15 cellular contexts compared by ENCODE assay signal in the genomic region with DNA sequence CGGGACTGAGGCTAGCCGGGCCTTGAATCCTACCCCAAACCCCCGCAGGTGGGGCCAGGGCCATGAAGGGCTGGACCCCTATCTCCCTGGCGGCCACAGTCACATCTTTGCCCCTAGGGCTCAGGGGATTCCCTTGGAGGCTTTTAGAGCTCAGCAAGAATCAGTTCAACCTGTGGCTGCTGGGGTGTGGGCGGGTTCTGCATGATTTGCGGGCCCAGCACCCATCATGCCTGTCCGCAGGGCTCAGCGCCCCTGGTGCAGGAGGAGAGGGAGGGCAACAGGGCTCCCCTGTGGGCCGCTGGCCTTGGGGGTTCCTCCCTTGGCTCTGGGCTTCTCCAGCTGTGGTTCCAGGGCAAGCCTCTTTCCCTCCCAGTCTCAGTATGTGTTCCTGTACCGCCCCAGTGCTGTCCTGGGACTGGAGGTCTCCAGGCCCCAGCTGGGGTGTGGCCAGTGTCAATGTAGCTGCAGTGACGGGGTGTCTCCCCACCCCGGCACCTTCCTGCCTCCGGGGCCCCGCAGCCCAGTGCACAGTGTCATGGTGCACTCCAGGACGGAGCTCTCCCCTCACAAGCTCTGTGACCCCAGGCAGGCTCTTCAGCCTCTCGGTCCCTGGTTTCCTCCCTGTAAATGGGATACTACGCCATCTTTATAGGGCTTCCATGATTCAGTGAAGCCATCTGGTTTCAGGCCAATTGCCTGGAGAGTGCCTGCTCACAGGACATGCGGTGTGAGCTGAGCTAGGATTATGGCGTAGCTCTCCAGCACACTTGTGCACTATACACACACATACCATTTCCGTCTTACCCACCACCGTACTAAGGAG. TPM values are rescaled to one million over a fixed set of nuclear protein-coding genes. Genes with fewer than 3 reads are reported as not detected.
A peak's percentile ranks its signal among the peaks of the same experiment; 100 is the strongest.
DNase-seq lines count a peak whose midpoint lies in the region; ATAC-seq and TF ChIP-seq lines count a peak whose summit lies in the region.
"Had no signal": no experiment of that assay in that cellular context is flagged by ENCODE, and none has a peak within 500 bp of the region (broad histone marks: within the 10 kb centered on the region; RNA-seq: fewer than 3 reads in every experiment).

No MANE protein-coding gene starts in this region.

- H3K9me3 ChIP-seq in BE2C (no peaks in the 10 kb centered on the region), esophagus muscularis mucosa (no peaks in the 10 kb centered on the region), mucosa of rectum (ENCODE audit: control insufficient read depth in 2 of 2, low read length in 2 of 2) (no peaks in the 10 kb centered on the region)
- no peaks in the 10 kb centered on the region for H3K9me3 ChIP-seq in naive thymus-derived CD4-positive, alpha-beta T cell (ENCODE audit: control insufficient read depth in 2 of 3, low read length in 3 of 3)
- H3K9me3 ChIP-seq: neutrophil had no signal

- WGBS in esophagus muscularis mucosa = 80% methylated on average over 12 of the region's 21 CpGs

- no peaks in the 10 kb centered on the region for H3K27me3 ChIP-seq in BE2C
- 0 out of 2 replicates have a peak, but pooled peaks cover 5% of the 10 kb centered on the region for H3K27me3 ChIP-seq in GM23338 (ENCODE audit: insufficient read depth)
- peaks cover 0 to 18% (median 0%) of the 10 kb centered on the region in 4 donors for H3K27me3 ChIP-seq in esophagus muscularis mucosa
- H3K27me3 ChIP-seq in mucosa of rectum (ENCODE audit: control insufficient read depth in 2 of 2, insufficient read depth in 2 of 2, low read length in 2 of 2) = peaks cover 0 to 4% of the 10 kb centered on the region in 2 donors
- H3K27me3 ChIP-seq in naive thymus-derived CD4-positive, alpha-beta T cell (ENCODE audit: control insufficient read depth in 2 of 2, insufficient read depth in 2 of 2, low read length in 2 of 2) = no peaks in the 10 kb centered on the region

- TF ChIP-seq CTCF in BE2C (IDR thresholded peaks at IDR 0.05; ENCODE audit: low read depth, low read length) (no peak), GM23338 (conservative IDR thresholded peaks at IDR 0.05; ENCODE audit: low read depth in 2 of 2) (no peak), esophagus muscularis mucosa (IDR thresholded peaks at IDR 0.05) (no peak)

- no peaks in the 10 kb centered on the region for H3K9me3 Mint-ChIP-seq in GM23338
- H3K9me3 Mint-ChIP-seq in naive thymus-derived CD4-positive, alpha-beta T cell = peaks cover 0 to 1% (median 0%) of the 10 kb centered on the region in 11 donors
- H3K9me3 Mint-ChIP-seq: activated CD8-positive, alpha-beta T cell treated with anti-CD3 and anti-CD28 coated beads for 36 hours had no signal

- no peaks in the 10 kb centered on the region for H3K79me2 ChIP-seq in GM23338 (replicated peaks; ENCODE audit: insufficient read depth)

- H3K36me3 ChIP-seq in BE2C (no peaks in the 10 kb centered on the region), GM23338 (ENCODE audit: insufficient read depth) (no peaks in the 10 kb centered on the region), esophagus muscularis mucosa (no peaks in the 10 kb centered on the region), mucosa of rectum (ENCODE audit: control insufficient read depth in 2 of 2, insufficient read depth in 2 of 2, low read length in 2 of 2) (no peaks in the 10 kb centered on the region)
- H3K36me3 ChIP-seq in naive thymus-derived CD4-positive, alpha-beta T cell (ENCODE audit: control insufficient read depth in 2 of 3, insufficient read depth in 3 of 3, low read length in 3 of 3) = no peaks in the 10 kb centered on the region
- H3K36me3 ChIP-seq: neutrophil had no signal

- TF ChIP-seq POLR2A in esophagus muscularis mucosa (IDR thresholded peaks at IDR 0.05; ENCODE audit: low read depth) = no peak

- H3K4me1 ChIP-seq in BE2C (no peaks in the 10 kb centered on the region), GM23338 (ENCODE audit: insufficient read depth) (no peaks in the 10 kb centered on the region; the same call in 1 of the 2 replicates), esophagus muscularis mucosa (peaks cover 34 to 45% (median 38%) of the 10 kb centered on the region in 4 donors), mucosa of rectum (ENCODE audit: control insufficient read depth in 2 of 2, insufficient read depth in 2 of 2, low read length in 2 of 2) (peaks cover 17 to 37% of the 10 kb centered on the region in 2 donors)
- H3K4me1 ChIP-seq in naive thymus-derived CD4-positive, alpha-beta T cell (ENCODE audit: control insufficient read depth in 2 of 2, insufficient read depth in 2 of 2, low read length in 2 of 2) = peaks cover 0 to 5% of the 10 kb centered on the region in 2 donors

- no peaks in the 10 kb centered on the region for H4K20me1 ChIP-seq in GM23338 (replicated peaks; ENCODE audit: insufficient read depth)

- CTCF ChIA-PET in naive thymus-derived CD4-positive, alpha-beta T cell (lab: Charles Lee) = interaction anchor here (0.7 to 2.4 kb wide), 4 partner anchors 27 to 380 kb away, joined by 3 to 6 read pairs (median 5); no protein-coding TSS in a partner anchor

- H3F3A ChIP-seq in GM23338 (replicated peaks; ENCODE audit: low read depth) = no peaks in the 10 kb centered on the region

- H3K9me2 ChIP-seq in GM23338 (ENCODE audit: insufficient read depth) = no peaks in the 10 kb centered on the region

- no peak overlapping the region for H3K27ac Mint-ChIP-seq in GM23338
- no peak overlapping the region for H3K27ac Mint-ChIP-seq in naive thymus-derived CD4-positive, alpha-beta T cell
- H3K27ac Mint-ChIP-seq: activated CD8-positive, alpha-beta T cell treated with anti-CD3 and anti-CD28 coated beads for 36 hours had no signal

- no peak for ATAC-seq in GM23338
- ATAC-seq in naive thymus-derived CD4-positive, alpha-beta T cell = no peak

- TF ChIP-seq EP300 in esophagus muscularis mucosa (IDR thresholded peaks at IDR 0.05) = no peak

- peak overlapping the region; percentile 23; the same call in 2 of the 3 replicates for H3K4me3 Mint-ChIP-seq in GM23338
- peak overlapping the region in 4 of 10 donors; percentile 2 to 32 (median 13) for H3K4me3 Mint-ChIP-seq in naive thymus-derived CD4-positive, alpha-beta T cell
- H3K4me3 Mint-ChIP-seq: activated CD8-positive, alpha-beta T cell treated with anti-CD3 and anti-CD28 coated beads for 36 hours had no signal

- H3K4me2 ChIP-seq in GM23338 = no peak overlapping the region

- intact Hi-C loops in esophagus muscularis mucosa (cut with DNase I) = loop anchor here (10.0 kb wide), 1 partner anchor 221 kb away; no protein-coding TSS in a partner anchor
- intact Hi-C loops in naive thymus-derived CD4-positive, alpha-beta T cell (cut with micrococcal nuclease) = loop anchor here in 1 of 2 donors (2.0 kb wide), 1 partner anchor 17 kb away; no protein-coding TSS in a partner anchor

- H3K4me3 ChIP-seq in BE2C (ENCODE audit: low read depth, low read length) (no peak overlapping the region), GM23338 (peak overlapping the region; percentile 84; the same call in 1 of the 2 replicates), esophagus muscularis mucosa (no peak overlapping the region), mucosa of rectum (ENCODE audit: low read length in 2 of 2) (no peak overlapping the region)
- H3K4me3 ChIP-seq in naive thymus-derived CD4-positive, alpha-beta T cell (ENCODE audit: low read length) = no peak overlapping the region

- no peak overlapping the region for H3K9ac ChIP-seq in mucosa of rectum (ENCODE audit: low read depth in 1 of 2, low read length in 2 of 2)

- H3K27ac ChIP-seq in GM23338 (ENCODE audit: low read depth) (no peak overlapping the region), esophagus muscularis mucosa (replicated peaks in 1 of 4) (peak overlapping the region; percentile 58 to 82 (median 75)), mucosa of rectum (ENCODE audit: low read depth in 2 of 2, low read length in 2 of 2) (peak overlapping the region; percentile 24 to 46)
- no peak overlapping the region for H3K27ac ChIP-seq in naive thymus-derived CD4-positive, alpha-beta T cell (ENCODE audit: low read depth, low read length)
- H3K27ac ChIP-seq: neutrophil had no signal

- POLR2A ChIA-PET in naive thymus-derived CD4-positive, alpha-beta T cell (lab: Charles Lee) = no interaction called here

- DNase-seq in BE2C (peak; percentile 12), GM23338 (ENCODE audit: low spot score) (no peak), esophagus muscularis mucosa (ENCODE audit: extremely low spot score) (peak; percentile 91), NCI-H526 treated with DMSO at 0.1 percent for 48 hours (lab: John Stamatoyannopoulos, UW) (no peak), NCI-H187 treated with DMSO at 0.1 percent for 48 hours (lab: John Stamatoyannopoulos, UW) (no peak), NCI-H2196 (lab: John Stamatoyannopoulos, UW; ENCODE audit: unreplicated experiment) (no peak)
- DNase-seq in naive thymus-derived CD4-positive, alpha-beta T cell = no peak
- DNase-seq: effector CD4-positive, alpha-beta T cell; MM.1S; NCI-H510A treated with DMSO at 0.1 percent for 48 hours; stimulated activated CD4-positive, alpha-beta T cell treated with anti-CD3 and anti-CD28 coated beads, Interleukin-2, amount 100 ng/mL, for 48 hours; SW 1271 had no signal

- H3K4me1 Mint-ChIP-seq in GM23338 = no peaks in the 10 kb centered on the region; the same call in 2 of the 3 replicates
- peaks cover 0 to 4% (median 0%) of the 10 kb centered on the region in 7 donors for H3K4me1 Mint-ChIP-seq in naive thymus-derived CD4-positive, alpha-beta T cell

- H2AFZ ChIP-seq in GM23338 = peak overlapping the region; percentile 95; the same call in 1 of the 2 replicates

- no peaks in the 10 kb centered on the region for H3K36me3 Mint-ChIP-seq in GM23338 (ENCODE audit: low read depth)
- no peaks in the 10 kb centered on the region for H3K36me3 Mint-ChIP-seq in naive thymus-derived CD4-positive, alpha-beta T cell

- H3K27me3 Mint-ChIP-seq in GM23338 (ENCODE audit: insufficient read depth, low read depth, poor library complexity) = peaks cover 7% of the 10 kb centered on the region
- peaks cover 0 to under 1% (median 0%) of the 10 kb centered on the region in 5 donors for H3K27me3 Mint-ChIP-seq in naive thymus-derived CD4-positive, alpha-beta T cell

RNA-seq across cellular contexts. Expression of a gene that starts 9.9 kb away (rescaled TPM):
- not detected for polyA plus RNA-seq in BE2C (2012; ENCODE audit: insufficient read depth, insufficient read length, low read depth)
- not detected in 2 replicates for total RNA-seq in GM23338 (2014; rRNA removed; shearing (Covaris generic))
- not detected in 2 replicates for polyA plus RNA-seq in GM23338 (2016; fragmentation: Nextera tagmentation; extraction: Ambion mirVana)
- total RNA-seq in esophagus muscularis mucosa = not detected
- not detected for total RNA-seq in naive thymus-derived CD4-positive, alpha-beta T cell
- not detected for polyA plus RNA-seq in naive thymus-derived CD4-positive, alpha-beta T cell
- total RNA-seq: activated CD8-positive, alpha-beta T cell treated with anti-CD3 and anti-CD28 coated beads for 36 hours had no signal

RNA-seq across cellular contexts. Expression of a gene that starts 16.7 kb away (rescaled TPM):
- 142 TPM for polyA plus RNA-seq in BE2C (2012; ENCODE audit: insufficient read depth, insufficient read length, low read depth)
- total RNA-seq in GM23338 (2014; rRNA removed; shearing (Covaris generic)) = 97.4 and 127 TPM in 2 replicates
- polyA plus RNA-seq in GM23338 (2016; fragmentation: Nextera tagmentation; extraction: Ambion mirVana) = 12.3 and 13.5 TPM in 2 replicates
- 100 to 1,000 TPM in 2 of 4 donors, 10 to 100 TPM in 2; 93.9 to 132 (median 110) TPM for total RNA-seq in esophagus muscularis mucosa
- total RNA-seq in naive thymus-derived CD4-positive, alpha-beta T cell = 10 to 100 TPM in 1 of 5 experiments, 1 to 10 TPM in 3, under 1 TPM in 1; 0.87 to 16.0 (median 5.5) TPM
- polyA plus RNA-seq in naive thymus-derived CD4-positive, alpha-beta T cell = under 1 TPM; 0.34 to 0.43 TPM

RNA-seq across cellular contexts. Expression of a gene that starts 20.4 kb away (rescaled TPM):
- polyA plus RNA-seq in BE2C (2012; ENCODE audit: insufficient read depth, insufficient read length, low read depth) = not detected
- total RNA-seq in GM23338 (2014; rRNA removed; shearing (Covaris generic)) = not detected in 2 replicates
- not detected in 2 replicates for polyA plus RNA-seq in GM23338 (2016; fragmentation: Nextera tagmentation; extraction: Ambion mirVana)
- total RNA-seq in esophagus muscularis mucosa = 1 to 10 TPM in 3 of 4 donors, under 1 TPM in 1; 0.42 to 2.0 (median 1.2) TPM
- not detected for total RNA-seq in naive thymus-derived CD4-positive, alpha-beta T cell
- not detected for polyA plus RNA-seq in naive thymus-derived CD4-positive, alpha-beta T cell
- total RNA-seq: activated CD8-positive, alpha-beta T cell treated with anti-CD3 and anti-CD28 coated beads for 36 hours had no signal

RNA-seq across cellular contexts. Expression of a gene that starts 49.2 kb away (rescaled TPM):
- 29.7 TPM for polyA plus RNA-seq in BE2C (2012; ENCODE audit: insufficient read depth, insufficient read length, low read depth)
- 9.8 and 14.1 TPM in 2 replicates for total RNA-seq in GM23338 (2014; rRNA removed; shearing (Covaris generic))
- polyA plus RNA-seq in GM23338 (2016; fragmentation: Nextera tagmentation; extraction: Ambion mirVana) = 9.9 and 10.1 TPM in 2 replicates
- total RNA-seq in esophagus muscularis mucosa = 100 to 1,000 TPM in 1 of 4 donors, 10 to 100 TPM in 3; 29.0 to 104 (median 74.0) TPM
- total RNA-seq in naive thymus-derived CD4-positive, alpha-beta T cell = 100 to 1,000 TPM in 1 of 5 experiments, 10 to 100 TPM in 1, 1 to 10 TPM in 3; 1.1 to 309 (median 5.5) TPM
- polyA plus RNA-seq in naive thymus-derived CD4-positive, alpha-beta T cell = not detected

Comparison
In these comparisons a context has a peak if more than half of its experiments do, and no peak if none do; other contexts are left out.
1. DNase-seq: peak in BE2C (single experiment) and esophagus muscularis mucosa (single experiment); none in GM23338 (single experiment), naive thymus-derived CD4-positive, alpha-beta T cell (0 of 9), NCI-H526 treated with DMSO at 0.1 percent for 48 hours (single experiment), NCI-H187 treated with DMSO at 0.1 percent for 48 hours (single experiment) and NCI-H2196 (single experiment).
2. H3K27ac ChIP-seq: peak in esophagus muscularis mucosa (4 of 4) and mucosa of rectum (2 of 2); none in GM23338 (single experiment) and naive thymus-derived CD4-positive, alpha-beta T cell (single experiment).